9 cellular contexts compared by ENCODE assay signal in genomic region chr19:14440049-14440448, GRCh38.
DNase-seq lines count a peak whose midpoint lies in the region; ATAC-seq and TF ChIP-seq lines count a peak whose summit lies in the region.
"Had no signal": no experiment of that assay in that cellular context is flagged by ENCODE, and none has a peak within 500 bp of the region (broad histone marks: within the 10 kb centered on the region; RNA-seq: fewer than 3 reads in every experiment).

No MANE protein-coding gene starts in this region.

- H3K9me3 ChIP-seq in tibial artery, result no peaks in the 10 kb centered on the region

- TF ChIP-seq CTCF in nephron progenitor cell (IDR thresholded peaks at IDR 0.05), result no peak
- TF ChIP-seq CTCF in tibial artery (IDR thresholded peaks at IDR 0.05), result no peak

- intact Hi-C loops in dendritic cell treated with granulocyte-macrophage colony-stimulating factor and Interleukin-4, amounts not matched to agents 40 ng/mL and 50 ng/mL, for 4 days (cut with micrococcal nuclease), result no loop called here
- intact Hi-C loops in tibial artery (cut with DNase I; ENCODE audit: low total_unique reads), result no loop called here

- H3K4me3 Mint-ChIP-seq in dendritic cell treated with granulocyte-macrophage colony-stimulating factor and Interleukin-4, amounts not matched to agents 40 ng/mL and 50 ng/mL, for 4 days, result peak overlapping the region; percentile 95
- H3K4me3 Mint-ChIP-seq in nephron progenitor cell, result no peak overlapping the region

- peaks cover 49% of the 10 kb centered on the region for H3K4me1 Mint-ChIP-seq in dendritic cell treated with granulocyte-macrophage colony-stimulating factor and Interleukin-4, amounts not matched to agents 40 ng/mL and 50 ng/mL, for 4 days (ENCODE audit: low read depth)
- H3K4me1 Mint-ChIP-seq in nephron progenitor cell, result peaks cover 38% of the 10 kb centered on the region

- H3K36me3 Mint-ChIP-seq in dendritic cell treated with granulocyte-macrophage colony-stimulating factor and Interleukin-4, amounts not matched to agents 40 ng/mL and 50 ng/mL, for 4 days (ENCODE audit: low read depth), result peaks cover 73% of the 10 kb centered on the region
- H3K36me3 Mint-ChIP-seq in nephron progenitor cell (ENCODE audit: low read depth), result peaks cover 26% of the 10 kb centered on the region

- DNase-seq in nephron progenitor cell, result no peak
- peak; percentile 80 to 81 for DNase-seq in tibial artery
- no peak for DNase-seq in cortex of kidney (lab: John Stamatoyannopoulos, UW)
- no peak for DNase-seq in SW480 (ENCODE audit: low spot score)

- no peaks in the 10 kb centered on the region for H3K27me3 Mint-ChIP-seq in dendritic cell treated with granulocyte-macrophage colony-stimulating factor and Interleukin-4, amounts not matched to agents 40 ng/mL and 50 ng/mL, for 4 days
- H3K27me3 Mint-ChIP-seq in nephron progenitor cell (ENCODE audit: low read depth, poor library complexity), result no peaks in the 10 kb centered on the region

- peak overlapping the region in 1 of 2 donors; percentile 16 for H3K4me3 ChIP-seq in tibial artery

- ATAC-seq in GM18907 (IDR thresholded peaks at IDR 0.05; ENCODE audit: unreplicated experiment) (peak; percentile 78), HG03159 (IDR thresholded peaks at IDR 0.05; ENCODE audit: unreplicated experiment) (peak; percentile 84)
- ATAC-seq in activated CD4-positive, CD25-positive, alpha-beta regulatory T cell treated with anti-CD3 and anti-CD28 coated beads, Interleukin-2, amount 50 U/mL, for 24 hours, result peak; percentile 97 to 98

- peak overlapping the region; percentile 92 for H3K27ac Mint-ChIP-seq in dendritic cell treated with granulocyte-macrophage colony-stimulating factor and Interleukin-4, amounts not matched to agents 40 ng/mL and 50 ng/mL, for 4 days
- peak overlapping the region; percentile 54 for H3K27ac Mint-ChIP-seq in nephron progenitor cell

- no peaks in the 10 kb centered on the region for H3K9me3 Mint-ChIP-seq in dendritic cell treated with granulocyte-macrophage colony-stimulating factor and Interleukin-4, amounts not matched to agents 40 ng/mL and 50 ng/mL, for 4 days
- H3K9me3 Mint-ChIP-seq in nephron progenitor cell, result no peaks in the 10 kb centered on the region

- H3K4me1 ChIP-seq in tibial artery, result peaks cover 0 to 13% (median 5%) of the 10 kb centered on the region in 4 donors

- no peaks in the 10 kb centered on the region for H3K27me3 ChIP-seq in tibial artery

- H3K36me3 ChIP-seq in tibial artery, result peaks cover 38 to 45% (median 44%) of the 10 kb centered on the region in 3 donors

- no peak overlapping the region for H3K27ac ChIP-seq in tibial artery
- H3K27ac ChIP-seq: KMS-11 had no signal

Comparison
In these comparisons a context has a peak if more than half of its experiments do, and no peak if none do; other contexts are left out.
1. DNase-seq: peak in tibial artery (2 of 2); none in nephron progenitor cell (single experiment), cortex of kidney (single experiment) and SW480 (single experiment).
2. Peak in every context shown above with its lines, with median percentiles within 50 percentile points of each other: ATAC-seq.